Comparison of ENCODE assay signal across 8 cellular contexts in the genomic region with DNA sequence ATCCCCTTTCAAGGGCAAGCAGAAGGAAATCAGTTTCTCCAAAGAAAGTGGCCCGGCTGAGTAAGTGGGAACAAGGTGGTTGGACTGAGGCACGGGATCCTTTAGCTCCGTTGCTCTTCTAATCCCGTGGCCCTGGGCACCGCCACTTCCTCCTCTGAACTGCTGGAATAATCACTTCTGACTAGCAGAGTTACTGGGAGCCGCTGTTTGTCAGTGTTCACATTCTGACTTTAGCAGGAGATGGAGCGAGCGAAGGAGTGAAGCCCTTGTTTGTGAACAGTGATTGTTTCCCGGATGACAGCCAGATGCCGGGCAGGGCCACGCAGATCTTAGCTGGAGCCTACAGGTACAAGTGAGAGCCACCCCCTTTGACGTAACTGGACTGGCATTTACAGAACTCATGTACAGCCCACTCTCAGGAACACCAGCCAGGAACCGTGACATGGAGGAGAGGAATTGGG. TPM values are rescaled to one million over a fixed set of nuclear protein-coding genes. Genes with fewer than 3 reads are reported as not detected.
DNase-seq lines count a peak whose midpoint lies in the region; ATAC-seq, FAIRE-seq and TF ChIP-seq lines count a peak whose summit lies in the region.

No MANE protein-coding gene starts in this region.

- POLR2A ChIA-PET in GM12878 (lab: Charles Lee) = interaction anchor here (0.6 to 1.1 kb wide), 4 partner anchors 9 to 122 kb away, joined by 3 read pairs; no protein-coding TSS in a partner anchor

- TF ChIP-seq RAD21 in GM12878 (IDR thresholded peaks at IDR 0.05; ENCODE audit: insufficient read depth, low read depth, low read length) = no peak

- ATAC-seq in GM12878 = no peak
- ATAC-seq in esophagus mucosa = no peak
- no peak for ATAC-seq in left lobe of liver

- FAIRE-seq in GM12878 (lab: Jason Lieb, UNC) (no peak), small intestine (lab: Jason Lieb, UNC) (no peak)

- peaks cover 19% of the 10 kb centered on the region for H3K79me2 ChIP-seq in GM12878 (ENCODE audit: control insufficient read depth, insufficient read depth, low read length)

- peak overlapping the region; percentile 94 for H3K4me2 ChIP-seq in GM12878 (ENCODE audit: control insufficient read depth, insufficient read depth)

- in situ Hi-C loops in GM12878 (cut with MboI) = no loop called here

- no TSS peak for BruUV-seq in GM12878 (replicated peaks; lab: Mats Ljungman, UMichigan)

- no peak for TF ChIP-seq POLR2A in GM12878 (IDR thresholded peaks at IDR 0.05; ENCODE audit: low read depth, low read length)

- H3K4me3 ChIP-seq in GM12878 = peak overlapping the region; percentile 76
- no peak overlapping the region for H3K4me3 ChIP-seq in small intestine (ENCODE audit: low read depth in 1 of 2, low read length in 2 of 2)

- H3K4me1 ChIP-seq in GM12878 (ENCODE audit: control insufficient read depth, insufficient read depth, low read length) (peaks cover 20% of the 10 kb centered on the region), small intestine (ENCODE audit: control insufficient read depth in 2 of 2, insufficient read depth in 1 of 2, low read depth in 1 of 2, low read length in 1 of 2) (peaks cover 2 to 4% of the 10 kb centered on the region in 2 donors)

- H2AFZ ChIP-seq in GM12878 (ENCODE audit: control insufficient read depth, low read depth, low read length) = peak overlapping the region; percentile 85; the same call in 1 of the 2 replicates

- H3K36me3 ChIP-seq in GM12878 (ENCODE audit: control insufficient read depth in 2 of 2, insufficient read depth in 2 of 2, low read length in 1 of 2) (peaks cover 6 to 12% of the 10 kb centered on the region in 2 experiments; a peak in 3 of 4 replicates), small intestine (ENCODE audit: control insufficient read depth in 2 of 2, insufficient read depth in 2 of 2, low read length in 2 of 2) (peaks cover 0 to 2% of the 10 kb centered on the region in 2 donors)

- TF ChIP-seq CTCF in GM12878 (IDR thresholded peaks at IDR 0.05 in 2 of 3, conservative IDR thresholded peaks at IDR 0.05 in 1 of 3; ENCODE audit: control insufficient read depth in 2 of 3, extremely low read depth in 1 of 3, insufficient read depth in 1 of 3, low read depth in 3 of 3, low read length in 3 of 3) = no peak

- SMC1A ChIA-PET in GM12878 (lab: Charles Lee; ENCODE audit: uncharacterized antibody, unreplicated experiment) = interaction anchor here (0.6 to 1.6 kb wide), 16 partner anchors 10 to 156 kb away, joined by 3 to 7 read pairs (median 4); no protein-coding TSS in a partner anchor

- H3K27me3 ChIP-seq in GM12878 (replicated peaks in 1 of 2; ENCODE audit: control insufficient read depth in 2 of 2, insufficient read depth in 2 of 2, low read length in 1 of 2) (no peaks in the 10 kb centered on the region), small intestine (ENCODE audit: control insufficient read depth in 2 of 2, insufficient read depth in 2 of 2, low read length in 2 of 2) (no peaks in the 10 kb centered on the region)

- peak overlapping the region; percentile 90 for H3K9ac ChIP-seq in GM12878 (ENCODE audit: control insufficient read depth, insufficient read depth, low read length)

- 92% methylated on average over 13 of the region's 13 CpGs for WGBS in GM12878 (ENCODE audit: insufficient coverage, insufficient replicate concordance, low lambda C conversion rate, missing lambda C conversion rate)
- 42 to 55% (median 48%) methylated on average over 13 of the region's 13 CpGs for WGBS in small intestine, 3 donors

- H4K20me1 ChIP-seq in GM12878 (ENCODE audit: control insufficient read depth, insufficient read depth) = no peaks in the 10 kb centered on the region

- DNase-seq in DMS153 treated with DMSO at 0.1 percent for 48 hours (lab: John Stamatoyannopoulos, UW; ENCODE audit: unreplicated experiment) (peak; percentile 45), NCI-H1092 (lab: John Stamatoyannopoulos, UW) (peak; percentile 8), GM12878 (ENCODE audit: low read depth, low spot score) (no peak), iris pigment epithelial cell (ENCODE audit: low read depth) (peak; percentile 38), small intestine (peak; percentile 19), NCI-H446 treated with DMSO at 0.1 percent for 48 hours (lab: John Stamatoyannopoulos, UW) (no peak), left lobe of liver (ENCODE audit: low spot score) (no peak)

- intact Hi-C loops in GM12878 (cut with micrococcal nuclease; ENCODE audit: unreplicated experiment) = no loop called here

- H3K27ac ChIP-seq in GM12878 (ENCODE audit: control insufficient read depth, insufficient read depth) (peak overlapping the region; percentile 68; the same call in 1 of the 2 replicates), small intestine (ENCODE audit: low read depth in 1 of 2, low read length in 1 of 2) (peak overlapping the region in 1 of 2 donors; percentile 57)

- H3K9me3 ChIP-seq in GM12878 (replicated peaks; ENCODE audit: control insufficient read depth, insufficient read depth, low read length) = no peaks in the 10 kb centered on the region
- H3K9me3 ChIP-seq in small intestine (ENCODE audit: control insufficient read depth, low read depth) = no peaks in the 10 kb centered on the region

- RAD21 ChIA-PET in GM12878 (lab: Charles Lee; ENCODE audit: unreplicated experiment) = interaction anchor here (1.0 to 1.5 kb wide), 5 partner anchors 11 to 120 kb away, joined by 3 to 7 read pairs (median 3); no protein-coding TSS in a partner anchor

- no peak for TF ChIP-seq EP300 in GM12878 (IDR thresholded peaks at IDR 0.05; ENCODE audit: borderline replicate concordance in 1 of 2, control insufficient read depth in 1 of 2, low read depth in 2 of 2, low read length in 2 of 2)

- CTCF ChIA-PET in GM12878 (lab: Yijun Ruan, JAX) = interaction anchor here (1.0 to 2.0 kb wide), 5 partner anchors 40 to 153 kb away, joined by 3 to 8 read pairs (median 4); no protein-coding TSS in a partner anchor

TF ChIP-seq in GM12878, 131 proteins besides CTCF, POLR2A, EP300 and RAD21:
- TF ChIP-seq BRCA1 (IDR thresholded peaks at IDR 0.05; ENCODE audit: low read depth, low read length) (no peak), PAX8 (IDR thresholded peaks at IDR 0.05) (no peak)
- TF ChIP-seq, protein P1, sequence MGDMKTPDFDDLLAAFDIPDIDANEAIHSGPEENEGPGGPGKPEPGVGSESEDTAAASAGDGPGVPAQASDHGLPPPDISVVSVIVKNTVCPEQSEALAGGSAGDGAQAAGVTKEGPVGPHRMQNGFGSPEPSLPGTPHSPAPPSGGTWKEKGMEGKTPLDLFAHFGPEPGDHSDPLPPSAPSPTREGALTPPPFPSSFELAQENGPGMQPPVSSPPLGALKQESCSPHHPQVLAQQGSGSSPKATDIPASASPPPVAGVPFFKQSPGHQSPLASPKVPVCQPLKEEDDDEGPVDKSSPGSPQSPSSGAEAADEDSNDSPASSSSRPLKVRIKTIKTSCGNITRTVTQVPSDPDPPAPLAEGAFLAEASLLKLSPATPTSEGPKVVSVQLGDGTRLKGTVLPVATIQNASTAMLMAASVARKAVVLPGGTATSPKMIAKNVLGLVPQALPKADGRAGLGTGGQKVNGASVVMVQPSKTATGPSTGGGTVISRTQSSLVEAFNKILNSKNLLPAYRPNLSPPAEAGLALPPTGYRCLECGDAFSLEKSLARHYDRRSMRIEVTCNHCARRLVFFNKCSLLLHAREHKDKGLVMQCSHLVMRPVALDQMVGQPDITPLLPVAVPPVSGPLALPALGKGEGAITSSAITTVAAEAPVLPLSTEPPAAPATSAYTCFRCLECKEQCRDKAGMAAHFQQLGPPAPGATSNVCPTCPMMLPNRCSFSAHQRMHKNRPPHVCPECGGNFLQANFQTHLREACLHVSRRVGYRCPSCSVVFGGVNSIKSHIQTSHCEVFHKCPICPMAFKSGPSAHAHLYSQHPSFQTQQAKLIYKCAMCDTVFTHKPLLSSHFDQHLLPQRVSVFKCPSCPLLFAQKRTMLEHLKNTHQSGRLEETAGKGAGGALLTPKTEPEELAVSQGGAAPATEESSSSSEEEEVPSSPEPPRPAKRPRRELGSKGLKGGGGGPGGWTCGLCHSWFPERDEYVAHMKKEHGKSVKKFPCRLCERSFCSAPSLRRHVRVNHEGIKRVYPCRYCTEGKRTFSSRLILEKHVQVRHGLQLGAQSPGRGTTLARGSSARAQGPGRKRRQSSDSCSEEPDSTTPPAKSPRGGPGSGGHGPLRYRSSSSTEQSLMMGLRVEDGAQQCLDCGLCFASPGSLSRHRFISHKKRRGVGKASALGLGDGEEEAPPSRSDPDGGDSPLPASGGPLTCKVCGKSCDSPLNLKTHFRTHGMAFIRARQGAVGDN (IDR thresholded peaks at IDR 0.05) = no peak

RNA-seq across cellular contexts. Expression of a gene that starts 1.3 kb away (rescaled TPM):
- 127 and 144 TPM in 2 replicates for total RNA-seq in GM12878 (2013; cell fraction: nucleolus; rRNA removed)
- total RNA-seq in GM12878 (2014; rRNA removed) (16.6 and 21.0 TPM in 2 replicates), GM12878 (2014; rRNA removed; fragmentation: Illumina TruSeq; extraction: Trizol) (11.6 and 12.1 TPM in 2 replicates), GM12878 (2021) (24.9 and 26.4 TPM in 2 replicates), esophagus mucosa (6.8 TPM), left lobe of liver (4.4 TPM)
- 7.0 TPM for polyA plus RNA-seq in GM12878 (2011; ENCODE audit: low read depth)
- polyA plus RNA-seq in GM12878 (2011; rRNA removed) (14.5 and 21.4 TPM in 2 replicates), GM12878 (2014; fragmentation: Illumina TruSeq; extraction: Trizol) (11.5 and 12.7 TPM in 2 replicates), GM12878 (2014; fragmentation: Nextera tagmentation; extraction: Ambion mirVana) (1 to 10 TPM; 1.6 to 3.0 TPM), GM12878 (2014; rRNA removed) (21.4 and 21.9 TPM in 2 replicates), GM12878 (2016; fragmentation: Nextera tagmentation; extraction: Ambion mirVana) (10 to 100 TPM; 12.3 TPM), small intestine (1 to 10 TPM; 1.6 to 6.8 (median 3.5) TPM)
- 23.4 and 26.0 TPM in 2 replicates for polyA plus RNA-seq in GM12878 (2011; cell fraction: cytosol; rRNA removed)
- polyA plus RNA-seq in GM12878 (2011; cell fraction: nucleus; rRNA removed) = 44.1 and 50.6 TPM in 2 replicates
- polyA plus RNA-seq in GM12878 (2012) = 13.1 and 14.3 TPM in 2 replicates
- polyA minus RNA-seq in GM12878 (2011; rRNA and poly(A)+ RNA removed) = 28.3 and 39.2 TPM in 2 replicates
- 8.8 and 10.3 TPM in 2 replicates for polyA minus RNA-seq in GM12878 (2011; cell fraction: cytosol; rRNA and poly(A)+ RNA removed)
- polyA minus RNA-seq in GM12878 (2011; cell fraction: nucleus; rRNA and poly(A)+ RNA removed) = 13.4 and 24.2 TPM in 2 replicates

Comparison
In these comparisons a context has a peak if more than half of its experiments do, and no peak if none do; other contexts are left out.
1. DNase-seq: peak in DMS153 treated with DMSO at 0.1 percent for 48 hours (single experiment), NCI-H1092 (single experiment), iris pigment epithelial cell (single experiment) and small intestine (single experiment); none in GM12878 (single experiment), NCI-H446 treated with DMSO at 0.1 percent for 48 hours (single experiment) and left lobe of liver (single experiment).